ENCODE assay signal across 9 cellular contexts in the genomic region with DNA sequence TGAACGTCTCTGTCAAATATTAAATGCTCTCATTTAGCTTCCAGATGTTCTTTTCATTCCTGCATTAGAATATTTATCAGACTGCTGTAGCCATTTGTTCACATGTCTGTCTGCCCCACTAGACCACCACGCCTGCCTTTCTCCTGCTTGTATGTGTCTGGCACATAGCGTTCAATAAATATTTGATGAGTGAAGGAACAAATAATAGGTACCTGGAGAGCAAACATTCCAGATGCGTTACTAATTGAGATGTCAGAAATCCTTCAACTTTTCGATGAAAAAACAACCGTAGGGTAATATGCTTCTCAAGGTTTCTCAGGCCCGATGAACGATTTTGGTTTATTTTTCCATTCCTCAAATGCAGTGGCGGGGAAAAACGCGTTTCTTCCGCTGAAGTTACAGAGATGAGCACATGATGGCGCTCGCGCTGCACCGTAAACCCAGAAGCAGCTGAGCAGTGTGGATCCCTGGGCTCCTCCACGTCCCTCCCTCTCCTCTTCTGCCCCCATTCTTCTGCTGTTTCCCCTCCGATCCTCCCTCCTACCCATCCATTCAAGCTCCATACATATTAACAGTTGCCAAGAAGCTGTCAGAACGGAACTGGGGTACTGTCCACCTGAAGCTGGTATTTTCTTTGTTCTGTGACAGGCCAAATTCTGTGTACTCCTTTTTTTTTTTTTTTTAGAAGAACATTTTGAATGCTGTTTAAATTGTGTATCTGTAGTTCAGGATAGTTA.
DNase-seq lines count a peak whose midpoint lies in the region; ATAC-seq and TF ChIP-seq lines count a peak whose summit lies in the region.
"Had no signal": no experiment of that assay in that cellular context is flagged by ENCODE, and none has a peak within 500 bp of the region (broad histone marks: within the 10 kb centered on the region; RNA-seq: fewer than 3 reads in every experiment).

No MANE protein-coding gene starts in this region.

- H3K4me3 ChIP-seq in LNCaP clone FGC (ENCODE audit: low read depth, low read length) (no peak overlapping the region), epithelial cell of esophagus (ENCODE audit: low read length) (peak overlapping the region; percentile 22), mucosa of descending colon (no peak overlapping the region)
- H3K4me3 ChIP-seq: BLaER1 treated with 17β-estradiol and CSF1 and Interleukin-3, amounts not matched to agents 10 nM and 100 nM had no signal

- intact Hi-C loops in mucosa of descending colon (cut with DNase I, micrococcal nuclease) = no loop called here
- intact Hi-C loops in activated T-helper 2 cell treated with anti-CD3 and anti-CD28 coated beads, Interferon-gamma antibody, Interleukin-2, Interleukin-4, amounts not matched to agents 10 μg/mL and 5 μg/mL and 100 μg/mL, durations not matched to agents 14 hours and 24 hours and 36 hours (cut with micrococcal nuclease) = no loop called here

- DNase-seq in activated CD4-positive, alpha-beta T cell treated with anti-CD3 and anti-CD28 coated beads for 48 hours = peak; percentile 15
- no peak for DNase-seq in activated CD4-positive, alpha-beta T cell treated with anti-CD3 and anti-CD28 coated beads, Interleukin-2, amount 10 ng/mL, durations not matched to agents 7 days and 5 days
- DNase-seq in LNCaP clone FGC (ENCODE audit: low read depth) = peak; percentile 54
- DNase-seq in RPMI7951 (ENCODE audit: low read depth) = peak; percentile 47
- peak; percentile 65 for DNase-seq in epithelial cell of esophagus (ENCODE audit: low read depth)
- DNase-seq in mucosa of descending colon = peak in 2 of 3 donors; percentile 55 to 59
- DNase-seq in activated T-helper 2 cell treated with anti-CD3 and anti-CD28 coated beads, Interferon-gamma antibody, Interleukin-2, Interleukin-4, amounts not matched to agents 10 μg/mL and 5 μg/mL and 100 μg/mL, durations not matched to agents 14 hours and 24 hours and 36 hours (ENCODE audit: low spot score) = no peak

- peak; percentile 95 for TF ChIP-seq CTCF in LNCaP clone FGC (IDR thresholded peaks at IDR 0.05; ENCODE audit: control insufficient read depth, extremely low read depth, insufficient read depth)
- TF ChIP-seq CTCF in epithelial cell of esophagus (IDR thresholded peaks at IDR 0.05; ENCODE audit: insufficient read depth, low read depth, low read length, missing control alignments) = peak; percentile 87
- peak; percentile 29 for TF ChIP-seq CTCF in mucosa of descending colon (IDR thresholded peaks at IDR 0.05)

- no peaks in the 10 kb centered on the region for H3K9me3 ChIP-seq in mucosa of descending colon
- H3K9me3 ChIP-seq: BLaER1 treated with 17β-estradiol and CSF1 and Interleukin-3, amounts not matched to agents 10 nM and 100 nM had no signal

- no peak overlapping the region for H3K27ac Mint-ChIP-seq in activated CD4-positive, alpha-beta T cell treated with anti-CD3 and anti-CD28 coated beads, Interleukin-2, amount 10 ng/mL, durations not matched to agents 7 days and 5 days
- H3K27ac Mint-ChIP-seq in activated T-helper 2 cell treated with anti-CD3 and anti-CD28 coated beads, Interferon-gamma antibody, Interleukin-2, Interleukin-4, amounts not matched to agents 10 μg/mL and 5 μg/mL and 100 μg/mL, durations not matched to agents 14 hours and 24 hours and 36 hours = no peak overlapping the region

- POLR2A ChIA-PET in activated CD4-positive, alpha-beta T cell treated with anti-CD3 and anti-CD28 coated beads, Interleukin-2, amount 10 ng/mL, durations not matched to agents 7 days and 5 days (lab: Charles Lee) = no interaction called here

- no peaks in the 10 kb centered on the region for H3K4me1 ChIP-seq in mucosa of descending colon (ENCODE audit: low read depth)
- H3K4me1 ChIP-seq: BLaER1 treated with 17β-estradiol and CSF1 and Interleukin-3, amounts not matched to agents 10 nM and 100 nM had no signal

- no peaks in the 10 kb centered on the region for H3K4me1 Mint-ChIP-seq in activated CD4-positive, alpha-beta T cell treated with anti-CD3 and anti-CD28 coated beads, Interleukin-2, amount 10 ng/mL, durations not matched to agents 7 days and 5 days
- no peaks in the 10 kb centered on the region for H3K4me1 Mint-ChIP-seq in activated T-helper 2 cell treated with anti-CD3 and anti-CD28 coated beads, Interferon-gamma antibody, Interleukin-2, Interleukin-4, amounts not matched to agents 10 μg/mL and 5 μg/mL and 100 μg/mL, durations not matched to agents 14 hours and 24 hours and 36 hours (ENCODE audit: low read depth)

- H3K36me3 ChIP-seq in mucosa of descending colon (ENCODE audit: low read depth) = no peaks in the 10 kb centered on the region
- H3K36me3 ChIP-seq: BLaER1 treated with 17β-estradiol and CSF1 and Interleukin-3, amounts not matched to agents 10 nM and 100 nM had no signal

- no peaks in the 10 kb centered on the region for H3K9me3 Mint-ChIP-seq in activated CD4-positive, alpha-beta T cell treated with anti-CD3 and anti-CD28 coated beads, Interleukin-2, amount 10 ng/mL, durations not matched to agents 7 days and 5 days
- H3K9me3 Mint-ChIP-seq in activated T-helper 2 cell treated with anti-CD3 and anti-CD28 coated beads, Interferon-gamma antibody, Interleukin-2, Interleukin-4, amounts not matched to agents 10 μg/mL and 5 μg/mL and 100 μg/mL, durations not matched to agents 14 hours and 24 hours and 36 hours = peaks cover 13% of the 10 kb centered on the region

- CTCF ChIA-PET in activated CD4-positive, alpha-beta T cell treated with anti-CD3 and anti-CD28 coated beads, Interleukin-2, amount 10 ng/mL, durations not matched to agents 7 days and 5 days (lab: Charles Lee) = no interaction called here

- peak; percentile 75 for ATAC-seq in mucosa of descending colon
- ATAC-seq in HG03095 (IDR thresholded peaks at IDR 0.05; ENCODE audit: unreplicated experiment) = no peak

- H3K36me3 Mint-ChIP-seq in activated CD4-positive, alpha-beta T cell treated with anti-CD3 and anti-CD28 coated beads, Interleukin-2, amount 10 ng/mL, durations not matched to agents 7 days and 5 days (ENCODE audit: low read depth) = no peaks in the 10 kb centered on the region
- H3K36me3 Mint-ChIP-seq in activated T-helper 2 cell treated with anti-CD3 and anti-CD28 coated beads, Interferon-gamma antibody, Interleukin-2, Interleukin-4, amounts not matched to agents 10 μg/mL and 5 μg/mL and 100 μg/mL, durations not matched to agents 14 hours and 24 hours and 36 hours (ENCODE audit: low read depth) = no peaks in the 10 kb centered on the region

- no peak overlapping the region for H3K4me3 Mint-ChIP-seq in activated CD4-positive, alpha-beta T cell treated with anti-CD3 and anti-CD28 coated beads, Interleukin-2, amount 10 ng/mL, durations not matched to agents 7 days and 5 days
- no peak overlapping the region for H3K4me3 Mint-ChIP-seq in activated T-helper 2 cell treated with anti-CD3 and anti-CD28 coated beads, Interferon-gamma antibody, Interleukin-2, Interleukin-4, amounts not matched to agents 10 μg/mL and 5 μg/mL and 100 μg/mL, durations not matched to agents 14 hours and 24 hours and 36 hours (ENCODE audit: low read depth)

- no peaks in the 10 kb centered on the region for H3K27me3 Mint-ChIP-seq in activated CD4-positive, alpha-beta T cell treated with anti-CD3 and anti-CD28 coated beads, Interleukin-2, amount 10 ng/mL, durations not matched to agents 7 days and 5 days
- no peaks in the 10 kb centered on the region for H3K27me3 Mint-ChIP-seq in activated T-helper 2 cell treated with anti-CD3 and anti-CD28 coated beads, Interferon-gamma antibody, Interleukin-2, Interleukin-4, amounts not matched to agents 10 μg/mL and 5 μg/mL and 100 μg/mL, durations not matched to agents 14 hours and 24 hours and 36 hours (ENCODE audit: low read depth)

Comparison
In these comparisons a context has a peak if more than half of its experiments do, and no peak if none do; other contexts are left out.
1. DNase-seq: peak in activated CD4-positive, alpha-beta T cell treated with anti-CD3 and anti-CD28 coated beads for 48 hours (single experiment), LNCaP clone FGC (single experiment), RPMI7951 (single experiment), epithelial cell of esophagus (single experiment) and mucosa of descending colon (2 of 3); none in activated CD4-positive, alpha-beta T cell treated with anti-CD3 and anti-CD28 coated beads, Interleukin-2, amount 10 ng/mL, durations not matched to agents 7 days and 5 days (single experiment) and activated T-helper 2 cell treated with anti-CD3 and anti-CD28 coated beads, Interferon-gamma antibody, Interleukin-2, Interleukin-4, amounts not matched to agents 10 μg/mL and 5 μg/mL and 100 μg/mL, durations not matched to agents 14 hours and 24 hours and 36 hours (single experiment).
2. CTCF ChIP-seq: peak in every context shown above with its lines; median percentile 95 in LNCaP clone FGC; 87 in epithelial cell of esophagus; 29 in mucosa of descending colon.